9 cellular contexts compared by ENCODE assay signal in genomic region chr2:164530464-164530863, GRCh38.
"Had no signal": no experiment of that assay in that cellular context is flagged by ENCODE, and none has a peak within 500 bp of the region (broad histone marks: within the 10 kb centered on the region; RNA-seq: fewer than 3 reads in every experiment).

No MANE protein-coding gene starts in this region.

- FAIRE-seq: HTR-8/SVneo, K562 had no signal

- H3K4me1 ChIP-seq: HAP-1 had no signal

- H3K27ac ChIP-seq: GM23248 had no signal

- ATAC-seq: HCT116, K562 had no signal

- H3K9me3 ChIP-seq: HAP-1 had no signal

- H3K4me3 ChIP-seq: GM23248, HAP-1, K562 had no signal

- H3K36me3 ChIP-seq: HAP-1 had no signal

- DNase-seq: GM23248, GOT3, H7, HFFc6, IMR-90 had no signal
